18 cellular contexts compared by ENCODE assay signal in the genomic region with DNA sequence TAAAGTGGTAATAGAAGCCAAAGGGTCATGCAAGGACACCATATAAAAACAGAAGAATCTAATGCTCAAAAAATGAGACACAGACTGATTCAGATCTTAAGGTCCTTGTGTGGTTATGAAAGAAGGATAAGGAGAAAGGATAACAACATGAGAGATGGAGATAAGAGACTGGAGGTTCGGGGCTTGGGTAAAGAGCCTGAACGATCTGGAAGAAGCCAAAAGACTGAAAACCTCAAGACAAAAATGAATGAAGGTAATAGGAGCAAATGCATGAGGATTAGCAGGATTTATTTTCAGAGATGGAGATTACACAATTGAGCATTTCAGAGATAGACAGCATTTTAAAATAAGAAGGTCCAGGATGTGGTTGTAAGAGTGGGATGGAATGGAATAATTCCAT. TPM values are rescaled to one million over a fixed set of nuclear protein-coding genes. Genes with fewer than 3 reads are reported as not detected.
DNase-seq lines count a peak whose midpoint lies in the region; ATAC-seq, FAIRE-seq and TF ChIP-seq lines count a peak whose summit lies in the region.
"Had no signal": no experiment of that assay in that cellular context is flagged by ENCODE, and none has a peak within 500 bp of the region (broad histone marks: within the 10 kb centered on the region; RNA-seq: fewer than 3 reads in every experiment).

No MANE protein-coding gene starts in this region.

- H3K9me3 ChIP-seq in gastrocnemius medialis: no peaks in the 10 kb centered on the region
- no peaks in the 10 kb centered on the region for H3K9me3 ChIP-seq in pancreas
- H3K9me3 ChIP-seq: esophagus muscularis mucosa, tibial nerve had no signal

- H3K4me3 ChIP-seq in gastrocnemius medialis (no peak overlapping the region), pancreas (no peak overlapping the region)
- H3K4me3 ChIP-seq: esophagus muscularis mucosa, K562, tibial nerve had no signal

- H3K27ac ChIP-seq in VCaP (peak overlapping the region; percentile 60), gastrocnemius medialis (no peak overlapping the region), pancreas (no peak overlapping the region)
- H3K27ac ChIP-seq: esophagus muscularis mucosa, tibial nerve had no signal

- H3K27me3 ChIP-seq in gastrocnemius medialis (no peaks in the 10 kb centered on the region), pancreas (no peaks in the 10 kb centered on the region)
- H3K27me3 ChIP-seq: esophagus muscularis mucosa, tibial nerve had no signal

- H3K4me1 ChIP-seq in gastrocnemius medialis: no peaks in the 10 kb centered on the region
- H3K4me1 ChIP-seq in pancreas: no peaks in the 10 kb centered on the region
- H3K4me1 ChIP-seq: esophagus muscularis mucosa had no signal

- H3K9me3 Mint-ChIP-seq in activated naive CD4-positive, alpha-beta T cell treated with anti-CD3 and anti-CD28 coated beads for 36 hours: no peaks in the 10 kb centered on the region
- H3K9me3 Mint-ChIP-seq in central memory CD8-positive, alpha-beta T cell: no peaks in the 10 kb centered on the region
- H3K9me3 Mint-ChIP-seq in stimulated activated effector memory CD8-positive, alpha-beta T cell treated with anti-CD3 and anti-CD28 coated beads, Interleukin-12 subunit alpha, Interleukin-12 subunit beta, amount 100 ng/mL, for 72 hours: no peaks in the 10 kb centered on the region
- H3K9me3 Mint-ChIP-seq: nephron had no signal

- no peak for DNase-seq in activated naive CD4-positive, alpha-beta T cell treated with anti-CD3 and anti-CD28 coated beads for 36 hours
- DNase-seq in activated naive CD4-positive, alpha-beta T cell treated with Interleukin-2 at 50 U/mL for 16 hours: no peak
- no peak for DNase-seq in central memory CD8-positive, alpha-beta T cell (ENCODE audit: low spot score in 2 of 2)
- DNase-seq in stimulated activated effector memory CD8-positive, alpha-beta T cell treated with anti-CD3 and anti-CD28 coated beads, Interleukin-12 subunit alpha, Interleukin-12 subunit beta, amount 100 ng/mL, for 72 hours (ENCODE audit: low spot score in 2 of 2): no peak
- DNase-seq in kidney glomerular epithelial cell (lab: John Stamatoyannopoulos, UW): no peak
- no peak for DNase-seq in gastrocnemius medialis
- DNase-seq in pancreas: no peak
- DNase-seq: DMS79; left cardiac atrium; mesendoderm; NCI-H146; stimulated activated naive CD4-positive, alpha-beta T cell treated with Interleukin-2 at 50 U/mL for 16 hours had no signal

- peaks cover 81% of the 10 kb centered on the region for H3K4me1 Mint-ChIP-seq in activated naive CD4-positive, alpha-beta T cell treated with anti-CD3 and anti-CD28 coated beads for 36 hours (ENCODE audit: low read depth)
- H3K4me1 Mint-ChIP-seq in central memory CD8-positive, alpha-beta T cell: peaks cover 61% of the 10 kb centered on the region
- peaks cover 58% of the 10 kb centered on the region for H3K4me1 Mint-ChIP-seq in stimulated activated effector memory CD8-positive, alpha-beta T cell treated with anti-CD3 and anti-CD28 coated beads, Interleukin-12 subunit alpha, Interleukin-12 subunit beta, amount 100 ng/mL, for 72 hours
- H3K4me1 Mint-ChIP-seq: nephron had no signal

- in situ Hi-C loops in gastrocnemius medialis (cut with MboI; ENCODE audit: low sequenced_read_pairs in 4 of 4): no loop called here

- CTCF ChIA-PET in activated naive CD4-positive, alpha-beta T cell treated with anti-CD3 and anti-CD28 coated beads for 36 hours (lab: Charles Lee): interaction anchor here (1.2 to 1.6 kb wide), 2 partner anchors 11 to 15 kb away, joined by 3 read pairs; no protein-coding TSS in a partner anchor

- intact Hi-C loops in activated naive CD4-positive, alpha-beta T cell treated with anti-CD3 and anti-CD28 coated beads for 36 hours (cut with micrococcal nuclease): no loop called here
- intact Hi-C loops in gastrocnemius medialis (cut with DNase I; ENCODE audit: low total_unique reads) (no loop called here), pancreas (cut with DNase I) (no loop called here)

- WGBS in pancreas, 2 donors: 92 to 98% methylated on average over 2 of the region's 2 CpGs

- H3K27ac Mint-ChIP-seq in activated naive CD4-positive, alpha-beta T cell treated with anti-CD3 and anti-CD28 coated beads for 36 hours: peak overlapping the region; percentile 89
- peak overlapping the region; percentile 50 for H3K27ac Mint-ChIP-seq in central memory CD8-positive, alpha-beta T cell (ENCODE audit: low read depth)
- H3K27ac Mint-ChIP-seq in stimulated activated effector memory CD8-positive, alpha-beta T cell treated with anti-CD3 and anti-CD28 coated beads, Interleukin-12 subunit alpha, Interleukin-12 subunit beta, amount 100 ng/mL, for 72 hours: peak overlapping the region; percentile 60
- H3K27ac Mint-ChIP-seq: nephron had no signal

- peaks cover 0 to 7% of the 10 kb centered on the region in 2 donors for H3K36me3 ChIP-seq in gastrocnemius medialis
- H3K36me3 ChIP-seq in pancreas: peaks cover 0 to 14% (median under 1%) of the 10 kb centered on the region in 3 donors

- H3K27me3 Mint-ChIP-seq in activated naive CD4-positive, alpha-beta T cell treated with anti-CD3 and anti-CD28 coated beads for 36 hours (ENCODE audit: low read depth): no peaks in the 10 kb centered on the region
- no peaks in the 10 kb centered on the region for H3K27me3 Mint-ChIP-seq in central memory CD8-positive, alpha-beta T cell

- H3K4me3 Mint-ChIP-seq in activated naive CD4-positive, alpha-beta T cell treated with anti-CD3 and anti-CD28 coated beads for 36 hours: no peak overlapping the region
- H3K4me3 Mint-ChIP-seq in central memory CD8-positive, alpha-beta T cell: peak overlapping the region; percentile 0
- no peak overlapping the region for H3K4me3 Mint-ChIP-seq in stimulated activated effector memory CD8-positive, alpha-beta T cell treated with anti-CD3 and anti-CD28 coated beads, Interleukin-12 subunit alpha, Interleukin-12 subunit beta, amount 100 ng/mL, for 72 hours
- H3K4me3 Mint-ChIP-seq: nephron had no signal

- no peak for FAIRE-seq in pancreas (lab: Jason Lieb, UNC)
- FAIRE-seq: K562 had no signal

- ATAC-seq in central memory CD8-positive, alpha-beta T cell (replicated peaks; ENCODE audit: extremely low read depth, poor library complexity, severe bottlenecking): no peak
- no peak for ATAC-seq in stimulated activated effector memory CD8-positive, alpha-beta T cell treated with anti-CD3 and anti-CD28 coated beads, Interleukin-12 subunit alpha, Interleukin-12 subunit beta, amount 100 ng/mL, for 72 hours
- ATAC-seq in gastrocnemius medialis (no peak), pancreas (no peak)
- ATAC-seq: K562, left cardiac atrium, sciatic nerve had no signal

- H3K36me3 Mint-ChIP-seq in activated naive CD4-positive, alpha-beta T cell treated with anti-CD3 and anti-CD28 coated beads for 36 hours (ENCODE audit: low read depth): peaks cover 80% of the 10 kb centered on the region
- H3K36me3 Mint-ChIP-seq in central memory CD8-positive, alpha-beta T cell (ENCODE audit: insufficient read depth): peaks cover 88% of the 10 kb centered on the region
- peaks cover 100% of the 10 kb centered on the region for H3K36me3 Mint-ChIP-seq in stimulated activated effector memory CD8-positive, alpha-beta T cell treated with anti-CD3 and anti-CD28 coated beads, Interleukin-12 subunit alpha, Interleukin-12 subunit beta, amount 100 ng/mL, for 72 hours

- TF ChIP-seq CTCF in VCaP (conservative IDR thresholded peaks at IDR 0.05) (no peak), gastrocnemius medialis (IDR thresholded peaks at IDR 0.05 in 4 of 5, conservative IDR thresholded peaks at IDR 0.05 in 1 of 5) (no peak), pancreas (IDR thresholded peaks at IDR 0.05) (no peak)

- TF ChIP-seq POLR2A in gastrocnemius medialis (IDR thresholded peaks at IDR 0.05): no peak

RNA-seq across cellular contexts. Expression of a gene that starts 26.1 kb away (rescaled TPM):
- total RNA-seq in activated naive CD4-positive, alpha-beta T cell treated with anti-CD3 and anti-CD28 coated beads for 36 hours: 100 to 1,000 TPM; 141 to 143 TPM
- total RNA-seq in gastrocnemius medialis: 10 to 100 TPM in 1 of 4 donors, 1 to 10 TPM in 3; 4.4 to 11.5 (median 8.8) TPM
- 10 to 100 TPM in 1 of 6 donors, 1 to 10 TPM in 5; 4.8 to 10.9 (median 7.2) TPM for total RNA-seq in pancreas
- polyA plus RNA-seq in pancreas: 1 to 10 TPM; 1.9 to 2.1 TPM

Comparison
In these comparisons a context has a peak if more than half of its experiments do, and no peak if none do; other contexts are left out.
1. RNA of a gene that starts 26.1 kb away (total RNA-seq): 141 to 143 TPM in activated naive CD4-positive, alpha-beta T cell treated with anti-CD3 and anti-CD28 coated beads for 36 hours; 4.4 to 11.5 TPM in gastrocnemius medialis and 4.8 to 10.9 TPM in pancreas; every median in the first group is over 10 times any median in the second.
2. Peak in every context shown above with its lines, with median percentiles within 50 percentile points of each other: H3K27ac Mint-ChIP-seq.